Comparison of ENCODE assay signal across 8 cellular contexts in genomic region chr18:63317982-63318881, GRCh38. TPM values are rescaled to one million over a fixed set of nuclear protein-coding genes. Genes with fewer than 3 reads are reported as not detected.
DNase-seq lines count a peak whose midpoint lies in the region; ATAC-seq and TF ChIP-seq lines count a peak whose summit lies in the region.

No MANE protein-coding gene starts in this region.

- H3K9me3 ChIP-seq in Panc1 (ENCODE audit: control insufficient read depth, insufficient read depth, low read depth, low read length) (no peaks in the 10 kb centered on the region), cardiac muscle cell (ENCODE audit: low read depth) (no peaks in the 10 kb centered on the region)

- POLR2A ChIA-PET in Panc1 (lab: Charles Lee) = no interaction called here

- in situ Hi-C loops in Panc1 (cut with HindIII; ENCODE audit: low pct_unique_long_range_greater_than_20kb, low sequenced_read_pairs) = no loop called here

- peaks cover 2% of the 10 kb centered on the region; the same call in 1 of the 2 replicates for H3K36me3 ChIP-seq in Panc1 (ENCODE audit: control insufficient read depth, insufficient read depth, low read length)
- no peaks in the 10 kb centered on the region for H3K36me3 ChIP-seq in cardiac muscle cell
- peaks cover 1% of the 10 kb centered on the region for H3K36me3 ChIP-seq in urinary bladder (ENCODE audit: insufficient read depth)

- H3K36me3 Mint-ChIP-seq in CD14-positive monocyte = peaks cover 0 to 2% of the 10 kb centered on the region in 2 donors
- no peaks in the 10 kb centered on the region for H3K36me3 Mint-ChIP-seq in progenitor cell of endocrine pancreas (ENCODE audit: insufficient read depth)

- H3K27ac ChIP-seq in Panc1 (ENCODE audit: low read length) = no peak overlapping the region
- no peak overlapping the region for H3K27ac ChIP-seq in cardiac muscle cell
- no peak overlapping the region for H3K27ac ChIP-seq in urinary bladder (ENCODE audit: low read depth)

- H3K27ac Mint-ChIP-seq in CD14-positive monocyte (peak overlapping the region; percentile 64 to 84 (median 78)), progenitor cell of endocrine pancreas (peak overlapping the region; percentile 94)

- 2% methylated on average over 65 of the region's 65 CpGs for WGBS in urinary bladder

- ATAC-seq in HG03439 (IDR thresholded peaks at IDR 0.05; ENCODE audit: unreplicated experiment) (peak; percentile 52), Panc1 (no peak)

- H3K9me3 Mint-ChIP-seq in CD14-positive monocyte (no peaks in the 10 kb centered on the region), progenitor cell of endocrine pancreas (ENCODE audit: low read depth) (no peaks in the 10 kb centered on the region)

- peak; percentile 83 for TF ChIP-seq POLR2A in GM19193 (IDR thresholded peaks at IDR 0.05; ENCODE audit: extremely low read depth, insufficient read depth, insufficient read length)

- DNase-seq in CD14-positive monocyte (ENCODE audit: low spot score) = peak; percentile 67
- peak; percentile 24 for DNase-seq in Panc1 (ENCODE audit: low read depth, low spot score)
- peak; percentile 76 for DNase-seq in activated gamma-delta T cell treated with Interleukin-2 at 50 U/mL for 16 hours
- peak in 1 of 2 donors; percentile 35 for DNase-seq in cardiac muscle cell (ENCODE audit: low read depth in 1 of 2, low spot score in 1 of 2)
- peak; percentile 45 for DNase-seq in progenitor cell of endocrine pancreas (ENCODE audit: low spot score, unreplicated experiment)

- peak; percentile 85 for TF ChIP-seq CTCF in CD14-positive monocyte (IDR thresholded peaks at IDR 0.05)
- TF ChIP-seq CTCF in Panc1 (IDR thresholded peaks at IDR 0.05) = no peak
- TF ChIP-seq CTCF in cardiac muscle cell (IDR thresholded peaks at IDR 0.05; ENCODE audit: low read depth, low read length) = peak; percentile 48
- TF ChIP-seq CTCF in progenitor cell of endocrine pancreas (IDR thresholded peaks at IDR 0.05; ENCODE audit: unreplicated experiment) = peak; percentile 72

- H3K4me3 ChIP-seq in Panc1 (ENCODE audit: low read depth in 2 of 2, low read length in 2 of 2) (peak overlapping the region in 1 of 2 experiments; percentile 50; a peak in 1 of 4 replicates), cardiac muscle cell (peak overlapping the region; percentile 54), urinary bladder (ENCODE audit: low read depth, low read length) (peak overlapping the region; percentile 90)

- peaks cover 7 to 15% (median 8%) of the 10 kb centered on the region in 3 donors for H3K27me3 Mint-ChIP-seq in CD14-positive monocyte (ENCODE audit: low read depth in 3 of 3)
- H3K27me3 Mint-ChIP-seq in progenitor cell of endocrine pancreas = peaks cover 37% of the 10 kb centered on the region

- intact Hi-C loops in CD14-positive monocyte (cut with micrococcal nuclease) (loop anchor here in 1 of 2 donors (5.0 kb wide), 1 partner anchor 61 kb away; no protein-coding TSS in a partner anchor), Panc1 (cut with micrococcal nuclease; ENCODE audit: unreplicated experiment) (no loop called here)

- no TSS peak for BruUV-seq in Panc1 (replicated peaks; lab: Mats Ljungman, UMichigan)

- H3K4me3 Mint-ChIP-seq in CD14-positive monocyte (peak overlapping the region; percentile 97 to 99), progenitor cell of endocrine pancreas (ENCODE audit: low read depth) (peak overlapping the region; percentile 90)

- CTCF ChIA-PET in Panc1 (lab: Charles Lee) = no interaction called here

- H3K4me1 ChIP-seq in Panc1 (ENCODE audit: control insufficient read depth, insufficient read depth, low read length) (peaks cover 6% of the 10 kb centered on the region; the same call in 1 of the 2 replicates), cardiac muscle cell (ENCODE audit: low read depth) (no peaks in the 10 kb centered on the region), urinary bladder (ENCODE audit: insufficient read depth) (peaks cover 1% of the 10 kb centered on the region)

- peaks cover 28% of the 10 kb centered on the region for H3K27me3 ChIP-seq in Panc1 (ENCODE audit: control insufficient read depth, insufficient read depth, low read length)
- H3K27me3 ChIP-seq in cardiac muscle cell = peaks cover 54% of the 10 kb centered on the region

- H3K4me1 Mint-ChIP-seq in CD14-positive monocyte = peaks cover 64% of the 10 kb centered on the region
- peaks cover 18% of the 10 kb centered on the region for H3K4me1 Mint-ChIP-seq in progenitor cell of endocrine pancreas (ENCODE audit: low read depth)

RNA-seq across cellular contexts. Expression of gene BCL2, which starts 1.3 kb away (rescaled TPM):
- 1 to 10 TPM in 1 of 2 donors, under 1 TPM in 1; 0.58 to 1.1 TPM for polyA plus RNA-seq in CD14-positive monocyte
- total RNA-seq in Panc1 (2021; ENCODE audit: unreplicated experiment) = 0.72 TPM
- polyA plus RNA-seq in Panc1 (2012; ENCODE audit: insufficient read length) = 0.31 TPM
- 0.70 and 0.98 TPM in 2 replicates for total RNA-seq in cardiac muscle cell
- 0.02 and 0.51 TPM in 2 replicates for polyA plus RNA-seq in cardiac muscle cell
- total RNA-seq in progenitor cell of endocrine pancreas = 3.8 and 4.1 TPM in 2 replicates
- 53.9 TPM for total RNA-seq in urinary bladder
- 6.3 TPM for polyA plus RNA-seq in urinary bladder

RNA-seq across cellular contexts. Expression of gene KDSR, which starts 48.8 kb away (rescaled TPM):
- 10 to 100 TPM; 29.9 to 38.5 TPM for polyA plus RNA-seq in CD14-positive monocyte
- total RNA-seq in Panc1 (2021; ENCODE audit: unreplicated experiment) = 29.8 TPM
- 24.2 TPM for polyA plus RNA-seq in Panc1 (2012; ENCODE audit: insufficient read length)
- 20.9 and 21.3 TPM in 2 replicates for total RNA-seq in cardiac muscle cell
- polyA plus RNA-seq in cardiac muscle cell = 28.0 and 42.8 TPM in 2 replicates
- 38.1 and 38.7 TPM in 2 replicates for total RNA-seq in progenitor cell of endocrine pancreas
- total RNA-seq in urinary bladder = 35.8 TPM
- 47.7 TPM for polyA plus RNA-seq in urinary bladder

Comparison
In these comparisons a context has a peak if more than half of its experiments do, and no peak if none do; other contexts are left out.
1. RNA of gene BCL2, which starts 1.3 kb away (total RNA-seq): 53.9 TPM in urinary bladder (single experiment); 3.8 to 4.1 TPM in progenitor cell of endocrine pancreas, 0.70 to 0.98 TPM in cardiac muscle cell and 0.72 TPM in Panc1 (single experiment); every median in the first group is over 10 times any median in the second.